18 cellular contexts compared by ENCODE assay signal in genomic region chr7:35012155-35012554, GRCh38. TPM values are rescaled to one million over a fixed set of nuclear protein-coding genes. Genes with fewer than 3 reads are reported as not detected.
A peak's percentile ranks its signal among the peaks of the same experiment; 100 is the strongest.
DNase-seq lines count a peak whose midpoint lies in the region; ATAC-seq and TF ChIP-seq lines count a peak whose summit lies in the region.
"Had no signal": no experiment of that assay in that cellular context is flagged by ENCODE, and none has a peak within 500 bp of the region (broad histone marks: within the 10 kb centered on the region; RNA-seq: fewer than 3 reads in every experiment).

No MANE protein-coding gene starts in this region.

- no peak overlapping the region for H3K9ac ChIP-seq in mucosa of rectum (ENCODE audit: low read depth in 1 of 2, low read length in 2 of 2)

- peak; percentile 98 for ATAC-seq in left colon
- ATAC-seq in HG03108 (IDR thresholded peaks at IDR 0.05; ENCODE audit: unreplicated experiment) = no peak
- ATAC-seq in Right ventricle myocardium inferior = no peak
- ATAC-seq: K562 had no signal

- intact Hi-C loops in left colon (cut with DNase I, micrococcal nuclease) = no loop called here
- intact Hi-C loops in Right ventricle myocardium inferior (cut with DNase I) = no loop called here

- H3K27ac ChIP-seq in mucosa of rectum (ENCODE audit: low read depth in 2 of 2, low read length in 2 of 2) = peak overlapping the region; percentile 66 to 69
- H3K27ac ChIP-seq: HL-60 had no signal

- DNase-seq in NCI-H526 (lab: John Stamatoyannopoulos, UW) (peak; percentile 82 to 84), left colon (peak; percentile 18 to 34), erythroblast (lab: John Stamatoyannopoulos, UW) (no peak), DMS 273 treated with DMSO at 0.1 percent for 48 hours (lab: John Stamatoyannopoulos, UW) (no peak), Right ventricle myocardium inferior (ENCODE audit: missing footprints) (no peak)
- DNase-seq: ACHN; BE2C; C1 segment of cervical spinal cord; CD4-positive, CD25-positive, alpha-beta regulatory T cell; CD8-positive, alpha-beta memory T cell; COR-L47; DMS79 treated with DMSO at 0.1 percent for 48 hours; GF-D8; H9 had no signal

- H3K27me3 ChIP-seq in mucosa of rectum (ENCODE audit: control insufficient read depth in 2 of 2, insufficient read depth in 2 of 2, low read length in 2 of 2) = no peaks in the 10 kb centered on the region
- H3K27me3 ChIP-seq: BE2C had no signal

- peaks cover 9 to 14% of the 10 kb centered on the region in 2 donors for H3K4me1 ChIP-seq in mucosa of rectum (ENCODE audit: control insufficient read depth in 2 of 2, insufficient read depth in 2 of 2, low read length in 2 of 2)
- H3K4me1 ChIP-seq: BE2C had no signal

- no peak for TF ChIP-seq POLR2A in erythroblast (IDR thresholded peaks at IDR 0.05; ENCODE audit: low read length)

- peaks cover 0 to 5% of the 10 kb centered on the region in 2 donors for H3K36me3 ChIP-seq in mucosa of rectum (ENCODE audit: control insufficient read depth in 2 of 2, insufficient read depth in 2 of 2, low read length in 2 of 2)

- H3K4me3 ChIP-seq in mucosa of rectum (ENCODE audit: low read length in 2 of 2) = no peak overlapping the region
- H3K4me3 ChIP-seq: K562 had no signal

- H3K9me3 ChIP-seq in mucosa of rectum (ENCODE audit: control insufficient read depth in 2 of 2, low read length in 2 of 2) = no peaks in the 10 kb centered on the region
- H3K9me3 ChIP-seq: BE2C had no signal

RNA-seq across cellular contexts. Expression of gene DPY19L1, which starts 25.1 kb away (rescaled TPM):
- 10 to 100 TPM; 22.0 to 24.3 TPM for total RNA-seq in left colon
- 24.5 TPM for total RNA-seq in Right ventricle myocardium inferior

Comparison
In these comparisons a context has a peak if more than half of its experiments do, and no peak if none do; other contexts are left out.
1. DNase-seq: peak in NCI-H526 (2 of 2) and left colon (2 of 2); none in erythroblast (0 of 2), DMS 273 treated with DMSO at 0.1 percent for 48 hours (single experiment) and Right ventricle myocardium inferior (single experiment).